In the genomic region with DNA sequence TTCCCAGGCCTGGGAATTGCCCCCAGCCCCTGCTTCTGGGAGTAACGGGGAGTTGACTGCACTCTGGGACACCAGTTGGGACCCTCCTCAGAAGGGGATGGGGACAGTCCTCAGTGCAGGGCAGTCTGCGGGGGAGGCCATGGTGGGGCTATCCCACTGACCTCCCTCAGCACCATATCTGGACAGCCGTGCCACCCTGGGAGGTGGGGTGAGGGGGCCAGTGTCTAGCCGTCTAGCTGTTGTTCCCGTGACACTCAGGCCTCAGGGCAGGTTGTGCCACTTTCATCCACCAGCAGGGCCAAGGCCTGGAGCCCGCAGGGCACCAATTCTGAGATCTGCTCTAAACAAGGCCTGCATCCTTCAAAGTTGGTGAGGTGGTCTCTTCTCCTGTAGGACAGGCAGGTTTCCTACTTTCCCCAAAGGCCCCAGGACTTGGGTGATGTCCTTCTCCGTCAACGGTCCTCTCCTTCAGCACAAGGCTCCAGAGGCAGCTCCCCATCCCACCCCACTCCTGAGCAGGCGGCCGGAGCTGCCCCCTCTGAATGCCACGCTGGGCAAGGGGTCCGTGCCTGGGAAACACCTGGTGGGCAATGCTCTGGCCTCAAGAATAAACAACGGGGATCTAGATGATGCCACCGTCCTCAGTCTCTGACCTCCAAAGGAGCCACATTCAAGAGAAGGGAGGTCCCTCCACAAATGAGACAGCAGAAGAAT, we compare ENCODE assay signal across 8 cellular contexts. TPM values are rescaled to one million over a fixed set of nuclear protein-coding genes. Genes with fewer than 3 reads are reported as not detected.
A peak's percentile ranks its signal among the peaks of the same experiment; 100 is the strongest.
DNase-seq lines count a peak whose midpoint lies in the region; ATAC-seq, FAIRE-seq and TF ChIP-seq lines count a peak whose summit lies in the region.

No MANE protein-coding gene starts in this region.

- H3K4me1 ChIP-seq in kidney (ENCODE audit: control insufficient read depth in 1 of 2, insufficient read depth in 1 of 2, low read depth in 1 of 2, low read length in 2 of 2), result peaks cover 3 to 16% of the 10 kb centered on the region in 2 donors
- peaks cover 12% of the 10 kb centered on the region for H3K4me1 ChIP-seq in A673 (ENCODE audit: insufficient read depth, low read length, poor library complexity, severe bottlenecking)

- H3K27ac ChIP-seq in kidney (ENCODE audit: low read depth in 2 of 2, low read length in 2 of 2) (peak overlapping the region; percentile 83 to 97), A673 (ENCODE audit: low read depth, low read length, poor library complexity, severe bottlenecking) (no peak overlapping the region)

- DNase-seq in WTC11 (ENCODE audit: low spot score), result no peak
- DNase-seq in kidney, result no peak
- DNase-seq in NCI-H1436 treated with DMSO at 0.1 percent for 48 hours (lab: John Stamatoyannopoulos, UW), result no peak
- DNase-seq in A673 (ENCODE audit: low spot score), result no peak
- no peak for DNase-seq in activated naive CD4-positive, alpha-beta T cell treated with anti-CD3 and anti-CD28 coated beads for 36 hours
- DNase-seq in DMS114 treated with DMSO at 0.1 percent for 48 hours (lab: John Stamatoyannopoulos, UW; ENCODE audit: unreplicated experiment), result no peak

- peaks cover 54% of the 10 kb centered on the region for H3K4me1 Mint-ChIP-seq in WTC11
- H3K4me1 Mint-ChIP-seq in stimulated activated memory B cell treated with anti-CD40 and anti-IgM and Interleukin-4, amounts not matched to agents 10 μg/mL and 1 μg/mL and 100 μg/mL, for 72 hours, result peaks cover 78% of the 10 kb centered on the region
- peaks cover 17% of the 10 kb centered on the region for H3K4me1 Mint-ChIP-seq in activated naive CD4-positive, alpha-beta T cell treated with anti-CD3 and anti-CD28 coated beads for 36 hours (ENCODE audit: low read depth)

- H3K9ac ChIP-seq in kidney (ENCODE audit: low read length in 2 of 2), result peak overlapping the region; percentile 27 to 73

- peaks cover 14% of the 10 kb centered on the region for H3K27me3 Mint-ChIP-seq in WTC11 (ENCODE audit: low read depth)
- no peaks in the 10 kb centered on the region for H3K27me3 Mint-ChIP-seq in stimulated activated memory B cell treated with anti-CD40 and anti-IgM and Interleukin-4, amounts not matched to agents 10 μg/mL and 1 μg/mL and 100 μg/mL, for 72 hours
- no peaks in the 10 kb centered on the region for H3K27me3 Mint-ChIP-seq in activated naive CD4-positive, alpha-beta T cell treated with anti-CD3 and anti-CD28 coated beads for 36 hours (ENCODE audit: low read depth)

- H3K9me3 ChIP-seq in kidney (ENCODE audit: control insufficient read depth in 1 of 2, low read length in 2 of 2), result no peaks in the 10 kb centered on the region
- H3K9me3 ChIP-seq in A673 (ENCODE audit: low read depth, low read length, poor library complexity, severe bottlenecking), result no peaks in the 10 kb centered on the region

- no peaks in the 10 kb centered on the region for H3K36me3 ChIP-seq in kidney (ENCODE audit: control insufficient read depth in 1 of 2, insufficient read depth in 2 of 2, low read length in 2 of 2)
- H3K36me3 ChIP-seq in A673 (ENCODE audit: insufficient read depth, low read length, poor library complexity, severe bottlenecking), result no peaks in the 10 kb centered on the region

- no TSS peak for BruUV-seq in A673 (replicated peaks; lab: Mats Ljungman, UMichigan)

- CTCF ChIA-PET in WTC11 (lab: Charles Lee), result interaction anchor here (0.6 to 3.3 kb wide), 18 partner anchors 8 to 235 kb away, joined by 3 to 32 read pairs (median 6); no protein-coding TSS in a partner anchor
- CTCF ChIA-PET in A673 (lab: Charles Lee), result no interaction called here
- CTCF ChIA-PET in activated naive CD4-positive, alpha-beta T cell treated with anti-CD3 and anti-CD28 coated beads for 36 hours (lab: Charles Lee), result interaction anchor here (1.5 to 5.4 kb wide), 6 partner anchors 9 to 53 kb away, joined by 3 to 36 read pairs (median 6); no protein-coding TSS in a partner anchor

- TF ChIP-seq POLR2A in GM18526 (IDR thresholded peaks at IDR 0.05; ENCODE audit: extremely low read depth, insufficient read length), result peak; percentile 26

- POLR2A ChIA-PET in WTC11 (lab: Charles Lee) (interaction anchor here (0.7 to 2.6 kb wide), 15 partner anchors 8 to 60 kb away, joined by 3 to 30 read pairs (median 9); partner anchors contain the start of gene PTMA), A673 (lab: Charles Lee; ENCODE audit: low non-redundant PET) (no interaction called here)

- ATAC-seq in WTC11, result no peak
- no peak for ATAC-seq in stimulated activated memory B cell treated with anti-CD40 and anti-IgM and Interleukin-4, amounts not matched to agents 10 μg/mL and 1 μg/mL and 100 μg/mL, for 72 hours

- no peaks in the 10 kb centered on the region for H3K27me3 ChIP-seq in A673 (replicated peaks; ENCODE audit: insufficient read depth, low read depth, low read length, poor library complexity)

- no peak for FAIRE-seq in kidney (lab: Jason Lieb, UNC)

- TF ChIP-seq CTCF in WTC11 (IDR thresholded peaks at IDR 0.05) (no peak), kidney (IDR thresholded peaks at IDR 0.05; ENCODE audit: borderline replicate concordance, extremely low read depth, insufficient read depth) (no peak), A673 (conservative IDR thresholded peaks at IDR 0.05; ENCODE audit: low read depth, low read length) (no peak)

- H3K4me3 Mint-ChIP-seq in WTC11, result peak overlapping the region; percentile 43
- peak overlapping the region; percentile 94 for H3K4me3 Mint-ChIP-seq in stimulated activated memory B cell treated with anti-CD40 and anti-IgM and Interleukin-4, amounts not matched to agents 10 μg/mL and 1 μg/mL and 100 μg/mL, for 72 hours
- no peak overlapping the region for H3K4me3 Mint-ChIP-seq in activated naive CD4-positive, alpha-beta T cell treated with anti-CD3 and anti-CD28 coated beads for 36 hours

- H3K9me3 Mint-ChIP-seq in WTC11, result no peaks in the 10 kb centered on the region
- H3K9me3 Mint-ChIP-seq in stimulated activated memory B cell treated with anti-CD40 and anti-IgM and Interleukin-4, amounts not matched to agents 10 μg/mL and 1 μg/mL and 100 μg/mL, for 72 hours, result peaks cover 4% of the 10 kb centered on the region
- no peaks in the 10 kb centered on the region for H3K9me3 Mint-ChIP-seq in activated naive CD4-positive, alpha-beta T cell treated with anti-CD3 and anti-CD28 coated beads for 36 hours

- intact Hi-C loops in kidney (cut with DNase I) (loop anchor here (10.0 kb wide), 1 partner anchor 51 kb away; no protein-coding TSS in a partner anchor), A673 (cut with micrococcal nuclease; ENCODE audit: unreplicated experiment) (no loop called here)
- intact Hi-C loops in activated naive CD4-positive, alpha-beta T cell treated with anti-CD3 and anti-CD28 coated beads for 36 hours (cut with micrococcal nuclease), result no loop called here

- H3K27ac Mint-ChIP-seq in WTC11, result peak overlapping the region; percentile 99
- peak overlapping the region; percentile 96 for H3K27ac Mint-ChIP-seq in stimulated activated memory B cell treated with anti-CD40 and anti-IgM and Interleukin-4, amounts not matched to agents 10 μg/mL and 1 μg/mL and 100 μg/mL, for 72 hours
- no peak overlapping the region for H3K27ac Mint-ChIP-seq in activated naive CD4-positive, alpha-beta T cell treated with anti-CD3 and anti-CD28 coated beads for 36 hours

- peak overlapping the region in 1 of 2 donors; percentile 65 for H3K4me3 ChIP-seq in kidney (ENCODE audit: low read length in 2 of 2)
- H3K4me3 ChIP-seq in A673 (ENCODE audit: low read depth, low read length, poor library complexity, severe bottlenecking), result no peak overlapping the region

- H3K36me3 Mint-ChIP-seq in WTC11, result no peaks in the 10 kb centered on the region
- H3K36me3 Mint-ChIP-seq in stimulated activated memory B cell treated with anti-CD40 and anti-IgM and Interleukin-4, amounts not matched to agents 10 μg/mL and 1 μg/mL and 100 μg/mL, for 72 hours, result no peaks in the 10 kb centered on the region
- H3K36me3 Mint-ChIP-seq in activated naive CD4-positive, alpha-beta T cell treated with anti-CD3 and anti-CD28 coated beads for 36 hours (ENCODE audit: low read depth), result no peaks in the 10 kb centered on the region

TF ChIP-seq in WTC11, 78 proteins besides CTCF, POLR2A, EP300 and RAD21:
- TF ChIP-seq, protein P1, sequence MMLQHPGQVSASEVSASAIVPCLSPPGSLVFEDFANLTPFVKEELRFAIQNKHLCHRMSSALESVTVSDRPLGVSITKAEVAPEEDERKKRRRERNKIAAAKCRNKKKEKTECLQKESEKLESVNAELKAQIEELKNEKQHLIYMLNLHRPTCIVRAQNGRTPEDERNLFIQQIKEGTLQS (CRISPR knock-in tag; conservative IDR thresholded peaks at IDR 0.05), result no peak
- TF ChIP-seq, protein P2, sequence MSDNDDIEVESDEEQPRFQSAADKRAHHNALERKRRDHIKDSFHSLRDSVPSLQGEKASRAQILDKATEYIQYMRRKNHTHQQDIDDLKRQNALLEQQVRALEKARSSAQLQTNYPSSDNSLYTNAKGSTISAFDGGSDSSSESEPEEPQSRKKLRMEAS (CRISPR knock-in tag; IDR thresholded peaks at IDR 0.05), result 0 out of 2 replicates have a peak, but pooled peaks have one; percentile 26

RNA-seq across cellular contexts. Expression of gene PTMA, which starts 43.0 kb away (rescaled TPM):
- total RNA-seq in WTC11 (2021) (2,164 to 2,284 TPM (median 2,200 TPM) in 3 replicates), kidney (1,173 TPM), A673 (2021) (1,708 and 1,722 TPM in 2 replicates)
- polyA plus RNA-seq in kidney (ENCODE audit: insufficient read depth, low read depth, low replicate concordance), result 825 TPM
- 1,000 to 10,000 TPM; 2,162 to 2,216 TPM for total RNA-seq in activated naive CD4-positive, alpha-beta T cell treated with anti-CD3 and anti-CD28 coated beads for 36 hours
